ENCODE assay signal across 8 cellular contexts in genomic region chr21:42062543-42063022, GRCh38. TPM values are rescaled to one million over a fixed set of nuclear protein-coding genes. Genes with fewer than 3 reads are reported as not detected.
A peak's percentile ranks its signal among the peaks of the same experiment; 100 is the strongest.
DNase-seq lines count a peak whose midpoint lies in the region; ATAC-seq, FAIRE-seq and TF ChIP-seq lines count a peak whose summit lies in the region.

No MANE protein-coding gene starts in this region.

- H2AFZ ChIP-seq in OCI-LY7 (ENCODE audit: low read length), result no peak overlapping the region

- ATAC-seq in GM18519 (IDR thresholded peaks at IDR 0.05; ENCODE audit: low FRiP score, unreplicated experiment) (peak; percentile 33), HG02938 (IDR thresholded peaks at IDR 0.05; ENCODE audit: unreplicated experiment) (peak; percentile 40)

- TF ChIP-seq CTCF in OCI-LY7 (conservative IDR thresholded peaks at IDR 0.05; ENCODE audit: low read length) (no peak), spleen (IDR thresholded peaks at IDR 0.05 in 8 of 11, conservative IDR thresholded peaks at IDR 0.05 in 3 of 11) (peak in 1 of 11 experiments; percentile 9), ascending aorta (IDR thresholded peaks at IDR 0.05) (no peak)

- DNase-seq in OCI-LY7 (ENCODE audit: low spot score) (peak; percentile 91), spleen (peak; percentile 97), ascending aorta (ENCODE audit: low spot score in 2 of 2) (no peak), NCI-H774 (lab: John Stamatoyannopoulos, UW) (no peak), HTR-8/SVneo (ENCODE audit: insufficient read length, low spot score) (no peak)
- peak; percentile 78 for DNase-seq in activated naive CD4-positive, alpha-beta T cell treated with Interleukin-2 at 50 U/mL for 16 hours

- WGBS in spleen, 5 donors, result 15 to 40% (median 20%) methylated on average over 17 to 19 of the region's 19 CpGs

- TF ChIP-seq POLR2A in spleen (IDR thresholded peaks at IDR 0.05), result peak in 2 of 3 donors; percentile 39 to 81

- H3K9me2 ChIP-seq in OCI-LY7 (ENCODE audit: insufficient read depth, low read length), result no peaks in the 10 kb centered on the region

- no TSS peak for BruUV-seq in OCI-LY7 (replicated peaks; lab: Mats Ljungman, UMichigan)

- H3K27me3 ChIP-seq in spleen (replicated peaks in 1 of 7) (no peaks in the 10 kb centered on the region), ascending aorta (no peaks in the 10 kb centered on the region)

- no peaks in the 10 kb centered on the region for H3K9me3 ChIP-seq in OCI-LY7 (ENCODE audit: low read length)
- no peaks in the 10 kb centered on the region for H3K9me3 ChIP-seq in spleen
- no peaks in the 10 kb centered on the region for H3K9me3 ChIP-seq in ascending aorta

- peak overlapping the region; percentile 68 for H3K4me3 ChIP-seq in OCI-LY7 (ENCODE audit: low read depth, low read length, poor library complexity, severe bottlenecking)
- peak overlapping the region; percentile 11 to 66 (median 32) for H3K4me3 ChIP-seq in spleen
- H3K4me3 ChIP-seq in ascending aorta, result no peak overlapping the region

- H3K4me2 ChIP-seq in OCI-LY7 (ENCODE audit: low read length), result peak overlapping the region; percentile 94

- H3K27ac ChIP-seq in OCI-LY7 (ENCODE audit: low read depth, low read length, poor library complexity, severe bottlenecking) (peak overlapping the region; percentile 93), spleen (peak overlapping the region; percentile 70 to 92 (median 82)), ascending aorta (no peak overlapping the region)

- CTCF ChIA-PET in OCI-LY7 (lab: Charles Lee; ENCODE audit: unreplicated experiment), result no interaction called here

- H3K4me1 ChIP-seq in OCI-LY7 (ENCODE audit: insufficient read depth, low read length, poor library complexity, severe bottlenecking), result peaks cover 77% of the 10 kb centered on the region
- H3K4me1 ChIP-seq in spleen, result peaks cover 19 to 90% (median 55%) of the 10 kb centered on the region in 6 donors
- H3K4me1 ChIP-seq in ascending aorta, result peaks cover 0 to 10% of the 10 kb centered on the region in 2 donors

- intact Hi-C loops in OCI-LY7 (cut with micrococcal nuclease; ENCODE audit: unreplicated experiment) (loop anchor here (1.0 to 10.0 kb wide), 9 partner anchors 45 to 638 kb away; partner anchors contain the start of gene MX1), spleen (cut with DNase I; ENCODE audit: low total_unique reads) (no loop called here), ascending aorta (cut with DNase I) (no loop called here)

- peaks cover 14% of the 10 kb centered on the region; the same call in 1 of the 2 replicates for H3K79me2 ChIP-seq in OCI-LY7 (ENCODE audit: insufficient read depth, low read depth, low read length)

- no peaks in the 10 kb centered on the region for H3K36me3 ChIP-seq in OCI-LY7 (ENCODE audit: insufficient read depth, low read length)
- no peaks in the 10 kb centered on the region for H3K36me3 ChIP-seq in spleen
- no peaks in the 10 kb centered on the region for H3K36me3 ChIP-seq in ascending aorta

- POLR2A ChIA-PET in OCI-LY7 (lab: Charles Lee), result interaction anchor here (2.2 kb wide), 1 partner anchor 45 kb away, joined by 11 read pairs; no protein-coding TSS in a partner anchor

- H4K20me1 ChIP-seq in OCI-LY7 (ENCODE audit: insufficient read depth, low read length), result no peaks in the 10 kb centered on the region

- no peak for FAIRE-seq in HTR-8/SVneo (lab: Jason Lieb, UNC)

RNA-seq across cellular contexts. Expression of gene UMODL1, which starts 8.5 kb away (rescaled TPM):
- total RNA-seq in OCI-LY7 (2014; rRNA removed; shearing (Covaris generic)), result 6.6 and 12.3 TPM in 2 replicates
- total RNA-seq in OCI-LY7 (2022) (7.4 and 10.0 TPM in 2 replicates), spleen (under 1 TPM in 5 of 7 donors, not detected in 2; 0.09 to 0.85 (median 0.28) TPM), ascending aorta (not detected)
- under 1 TPM in 2 of 3 donors, not detected in 1; 0.02 to 0.03 TPM for polyA plus RNA-seq in spleen

RNA-seq across cellular contexts. Expression of gene ZBTB21, which starts 52.4 kb away (rescaled TPM):
- 10.0 and 12.4 TPM in 2 replicates for total RNA-seq in OCI-LY7 (2014; rRNA removed; shearing (Covaris generic))
- total RNA-seq in OCI-LY7 (2022) (19.6 and 22.6 TPM in 2 replicates), spleen (10 to 100 TPM; 10.6 to 21.7 (median 16.2) TPM), ascending aorta (11.1 TPM)
- polyA plus RNA-seq in spleen, result 1 to 10 TPM; 1.9 to 3.0 (median 1.9) TPM

Comparison
In these comparisons a context has a peak if more than half of its experiments do, and no peak if none do; other contexts are left out.
1. DNase-seq: peak in OCI-LY7 (single experiment), activated naive CD4-positive, alpha-beta T cell treated with Interleukin-2 at 50 U/mL for 16 hours (single experiment) and spleen (single experiment); none in ascending aorta (0 of 2), NCI-H774 (single experiment) and HTR-8/SVneo (single experiment).
2. H3K27ac ChIP-seq: peak in OCI-LY7 (single experiment) and spleen (8 of 8); none in ascending aorta (0 of 2).
3. H3K4me3 ChIP-seq: peak in OCI-LY7 (single experiment) and spleen (8 of 8); none in ascending aorta (0 of 2).